ENCODE assay signal across 18 cellular contexts in genomic region chr6:143229402-143229801, GRCh38.
DNase-seq lines count a peak whose midpoint lies in the region; ATAC-seq, FAIRE-seq and TF ChIP-seq lines count a peak whose summit lies in the region.
"Had no signal": no experiment of that assay in that cellular context is flagged by ENCODE, and none has a peak within 500 bp of the region (broad histone marks: within the 10 kb centered on the region; RNA-seq: fewer than 3 reads in every experiment).

No MANE protein-coding gene starts in this region.

- H3K4me2 ChIP-seq in keratinocyte (ENCODE audit: control insufficient read depth, extremely low read depth, insufficient read depth, low read depth, low read length), result no peak overlapping the region

- no peaks in the 10 kb centered on the region for H3K9me3 Mint-ChIP-seq in activated T-helper 17 cell treated with anti-CD3 and anti-CD28 coated beads, Interleukin-2, amount 50 U/mL, for 72 hours
- H3K9me3 Mint-ChIP-seq: CD4-positive, alpha-beta memory T cell had no signal

- H3K9me1 ChIP-seq in keratinocyte (ENCODE audit: control insufficient read depth, extremely low read depth, insufficient read depth, low read length), result no peaks in the 10 kb centered on the region

- H3K27ac ChIP-seq in HEK293 (ENCODE audit: extremely low read depth, low read depth, low read length) (no peak overlapping the region), keratinocyte (ENCODE audit: control insufficient read depth, insufficient read depth, low read length) (no peak overlapping the region)

- no peaks in the 10 kb centered on the region for H3K27me3 ChIP-seq in keratinocyte (ENCODE audit: control insufficient read depth, extremely low read depth, insufficient read depth, low read length)

- CTCF ChIA-PET in HEK293 (lab: Yijun Ruan, JAX), result no interaction called here

- H3K4me3 Mint-ChIP-seq in activated T-helper 17 cell treated with anti-CD3 and anti-CD28 coated beads, Interleukin-2, amount 50 U/mL, for 72 hours, result no peak overlapping the region
- H3K4me3 Mint-ChIP-seq: CD4-positive, alpha-beta memory T cell had no signal

- DNase-seq in GM12891 (ENCODE audit: insufficient read length, low spot score) (no peak), keratinocyte (ENCODE audit: low read depth, low spot score) (no peak), RPMI8226 (no peak)
- no peak for DNase-seq in activated CD4-positive, alpha-beta T cell treated with anti-CD3 and anti-CD28 coated beads for 48 hours
- DNase-seq: C1 segment of cervical spinal cord; Calu3; CD4-positive, alpha-beta memory T cell; COR-L47; DMS53; DMS79 treated with DMSO at 0.1 percent for 48 hours; GF-D8; GOT3; HCEC 1CT had no signal

- H3K36me3 ChIP-seq in HEK293 (ENCODE audit: control insufficient read depth in 2 of 2, insufficient read depth in 1 of 2, low read length in 2 of 2) (no peaks in the 10 kb centered on the region), keratinocyte (ENCODE audit: control insufficient read depth in 2 of 2, extremely low read depth in 1 of 2, insufficient read depth in 2 of 2, low read length in 2 of 2) (no peaks in the 10 kb centered on the region)

- H3K9ac ChIP-seq in keratinocyte (ENCODE audit: control insufficient read depth, extremely low read depth, insufficient read depth, low read length), result no peak overlapping the region

- H4K20me1 ChIP-seq in keratinocyte (ENCODE audit: control insufficient read depth, extremely low read depth, insufficient read depth, low read length), result no peaks in the 10 kb centered on the region

- H3K4me1 ChIP-seq in HEK293 (ENCODE audit: control insufficient read depth, insufficient read depth, low read length), result no peaks in the 10 kb centered on the region
- H3K4me1 ChIP-seq in keratinocyte (ENCODE audit: control insufficient read depth, extremely low read depth, insufficient read depth, low read length), result peaks cover 19% of the 10 kb centered on the region

- no peak overlapping the region for H2AFZ ChIP-seq in keratinocyte (ENCODE audit: control insufficient read depth, low read length)

- no peak overlapping the region for H3K27ac Mint-ChIP-seq in activated T-helper 17 cell treated with anti-CD3 and anti-CD28 coated beads, Interleukin-2, amount 50 U/mL, for 72 hours
- H3K27ac Mint-ChIP-seq: CD4-positive, alpha-beta memory T cell had no signal

- TF ChIP-seq CTCF in HEK293 (tag by site-specific recombination; IDR thresholded peaks at IDR 0.05) (no peak), keratinocyte (optimal IDR thresholded peaks at IDR 0.05 in 1 of 3, IDR thresholded peaks at IDR 0.05 in 1 of 3, conservative IDR thresholded peaks at IDR 0.05 in 1 of 3; ENCODE audit: extremely low read depth in 1 of 3, insufficient read depth in 2 of 3, low read length in 3 of 3) (no peak)

- H3K4me1 Mint-ChIP-seq in activated T-helper 17 cell treated with anti-CD3 and anti-CD28 coated beads, Interleukin-2, amount 50 U/mL, for 72 hours, result no peaks in the 10 kb centered on the region
- H3K4me1 Mint-ChIP-seq: CD4-positive, alpha-beta memory T cell had no signal

- POLR2A ChIA-PET in HEK293 (lab: Yijun Ruan, JAX), result no interaction called here

- no peaks in the 10 kb centered on the region for H3K27me3 Mint-ChIP-seq in activated T-helper 17 cell treated with anti-CD3 and anti-CD28 coated beads, Interleukin-2, amount 50 U/mL, for 72 hours
- H3K27me3 Mint-ChIP-seq: CD4-positive, alpha-beta memory T cell had no signal

- H3K36me3 Mint-ChIP-seq in activated T-helper 17 cell treated with anti-CD3 and anti-CD28 coated beads, Interleukin-2, amount 50 U/mL, for 72 hours (ENCODE audit: low read depth), result no peaks in the 10 kb centered on the region

- TF ChIP-seq POLR2A in GM12891 (IDR thresholded peaks at IDR 0.05; ENCODE audit: low read depth, low read length), result no peak

- ATAC-seq in activated T-helper 17 cell treated with anti-CD3 and anti-CD28 coated beads, Interleukin-2, amount 50 U/mL, for 72 hours (replicated peaks), result peak; percentile 77
- ATAC-seq in HG02840 (IDR thresholded peaks at IDR 0.05; ENCODE audit: low FRiP score, unreplicated experiment), result no peak

- H3K9me3 ChIP-seq in HEK293 (ENCODE audit: control insufficient read depth, insufficient read depth, low read depth, low read length) (no peaks in the 10 kb centered on the region), keratinocyte (ENCODE audit: control insufficient read depth, low read depth, low read length) (no peaks in the 10 kb centered on the region)

- FAIRE-seq in GM12891 (lab: Jason Lieb, UNC) (peak; percentile 65), keratinocyte (lab: Jason Lieb, UNC) (peak; percentile 23)
- FAIRE-seq: GM19239, H54 had no signal

- H3K79me2 ChIP-seq in keratinocyte (ENCODE audit: control insufficient read depth, insufficient read depth, low read length), result no peaks in the 10 kb centered on the region

- H3K4me3 ChIP-seq in HEK293 (ENCODE audit: low read depth, low read length) (no peak overlapping the region), keratinocyte (ENCODE audit: control insufficient read depth in 2 of 3, extremely low read depth in 1 of 3, insufficient read depth in 2 of 3, low read depth in 1 of 3, low read length in 3 of 3) (no peak overlapping the region)

- dilution Hi-C loops in keratinocyte (cut with MboI; ENCODE audit: extremely low pct_ligation_motif_present, low sequenced_read_pairs), result no loop called here

TF ChIP-seq in GM12891, 5 proteins besides CTCF, POLR2A, EP300 and RAD21:
- no peak for TF ChIP-seq TAF1 (IDR thresholded peaks at IDR 0.05; ENCODE audit: low read depth, low read length)
- TF ChIP-seq POLR2AphosphoS5 (IDR thresholded peaks at IDR 0.05; ENCODE audit: low read depth, low read length), result no peak
- no peak for TF ChIP-seq PAX5 (IDR thresholded peaks at IDR 0.05; ENCODE audit: insufficient read depth, low read length, severe bottlenecking)
- TF ChIP-seq POU2F2 (IDR thresholded peaks at IDR 0.05; ENCODE audit: low read depth, low read length), result no peak
TF ChIP-seq in GM12891: peak in this region for 0.

TF ChIP-seq in HEK293, 187 proteins besides CTCF, POLR2A, EP300 and RAD21:
- TF ChIP-seq ATF2 (tag by site-specific recombination; IDR thresholded peaks at IDR 0.05; ENCODE audit: low read depth) (peak; percentile 50), ZNF518A (tag by site-specific recombination; conservative IDR thresholded peaks at IDR 0.05; ENCODE audit: low read depth) (no peak)
TF ChIP-seq in HEK293: peak in this region for 1.
